In the genomic region with DNA sequence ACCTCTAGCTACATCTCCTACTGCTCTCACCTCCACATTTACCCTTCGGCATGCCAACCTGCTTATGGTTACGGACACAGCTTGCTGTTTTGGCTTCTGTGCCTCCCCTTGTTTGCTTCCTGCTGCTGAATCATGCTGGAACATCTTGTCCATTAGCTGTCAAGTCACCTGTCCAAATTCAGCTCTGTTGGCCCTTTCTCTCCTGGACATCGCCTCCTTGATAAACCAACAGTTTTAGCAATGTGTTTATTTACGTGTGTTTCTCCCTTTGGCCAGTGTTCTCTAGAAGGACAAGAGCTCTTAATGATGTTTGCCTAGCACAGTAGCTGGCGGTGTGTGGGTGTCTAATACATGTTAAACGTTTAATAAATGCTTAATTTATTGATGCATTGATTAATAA, we compare ENCODE assay signal across 10 cellular contexts. TPM values are rescaled to one million over a fixed set of nuclear protein-coding genes. Genes with fewer than 3 reads are reported as not detected.
DNase-seq lines count a peak whose midpoint lies in the region; ATAC-seq and TF ChIP-seq lines count a peak whose summit lies in the region.
"Not testable (repeated sequence)": the region's sequence is repeated elsewhere in the genome, so short reads cannot be mapped to it uniquely, and the experiment has no call there.
"Had no signal": no experiment of that assay in that cellular context is flagged by ENCODE, and none has a peak within 500 bp of the region (broad histone marks: within the 10 kb centered on the region; RNA-seq: fewer than 3 reads in every experiment).

No MANE protein-coding gene starts in this region.

- H3K9ac ChIP-seq in OCI-LY3 (ENCODE audit: low read length); PC-3 (ENCODE audit: low read length): not testable (repeated sequence)

- POLR2A ChIA-PET in PC-3 (lab: Charles Lee; ENCODE audit: unreplicated experiment), result not testable (repeated sequence)

- TF ChIP-seq CTCF in OCI-LY3 (IDR thresholded peaks at IDR 0.05; ENCODE audit: low read depth, low read length); PC-3 (conservative IDR thresholded peaks at IDR 0.05; ENCODE audit: low read depth, low read length); body of pancreas (IDR thresholded peaks at IDR 0.05); left lung (IDR thresholded peaks at IDR 0.05); right lobe of liver (IDR thresholded peaks at IDR 0.05): not testable (repeated sequence)

- intact Hi-C loops in PC-3 (cut with micrococcal nuclease); body of pancreas (cut with DNase I); left lung (cut with DNase I); right lobe of liver (cut with DNase I): not testable (repeated sequence)

- peak; percentile 57 for ATAC-seq in PC-3
- ATAC-seq in body of pancreas, result peak; percentile 33
- peak; percentile 87 for ATAC-seq in left lobe of liver
- peak; percentile 22 for ATAC-seq in left lung
- ATAC-seq in right lobe of liver, result peak; percentile 87 to 91 (median 90)

- H3K27ac ChIP-seq in OCI-LY3 (ENCODE audit: low read length), result 0 out of 2 replicates have a peak overlapping the region, but pooled peaks have one; percentile 33
- not testable (repeated sequence) for H3K27ac ChIP-seq in PC-3 (ENCODE audit: low read length); body of pancreas; left lung; right lobe of liver

- H3K79me2 ChIP-seq in OCI-LY3 (ENCODE audit: low read length); PC-3 (ENCODE audit: low read length): not testable (repeated sequence)

- H3K27me3 ChIP-seq in OCI-LY3 (ENCODE audit: low read depth, low read length); PC-3 (ENCODE audit: low read length); body of pancreas; left lung; right lobe of liver: not testable (repeated sequence)

- not testable (repeated sequence) for H2AFZ ChIP-seq in OCI-LY3 (ENCODE audit: low read depth, low read length); PC-3 (ENCODE audit: low read length)

- H3K9me3 ChIP-seq in OCI-LY3 (ENCODE audit: insufficient read depth, low read length); PC-3 (ENCODE audit: low read length); body of pancreas; left lung; right lobe of liver: not testable (repeated sequence)

- peaks cover 26% of the 10 kb centered on the region for H3K36me3 ChIP-seq in OCI-LY3 (replicated peaks; ENCODE audit: low read depth, low read length)
- H3K36me3 ChIP-seq in PC-3 (ENCODE audit: low read depth, low read length); body of pancreas (replicated peaks in 1 of 2; ENCODE audit: insufficient read depth in 1 of 2, low read depth in 2 of 2); left lung; right lobe of liver: not testable (repeated sequence)

- WGBS in body of pancreas, 2 donors, result 80% methylated on average over 1 of the region's 6 CpGs; no CpG with 5 or more reads in 1 of the 2 donors
- WGBS in right lobe of liver (ENCODE audit: insufficient coverage, low coverage, low lambda C conversion rate, missing lambda C conversion rate), result no CpG with 5 or more reads among the region's 6 CpGs

- DNase-seq in PC-3; body of pancreas; left lobe of liver (ENCODE audit: low spot score); left lung; right lobe of liver: not testable (repeated sequence)

- H4K20me1 ChIP-seq in OCI-LY3 (ENCODE audit: insufficient read depth, low read length); PC-3 (ENCODE audit: low read length): not testable (repeated sequence)

- TF ChIP-seq POLR2A in body of pancreas (IDR thresholded peaks at IDR 0.05); right lobe of liver (IDR thresholded peaks at IDR 0.05): not testable (repeated sequence)

- not testable (repeated sequence) for H3K9me2 ChIP-seq in PC-3 (replicated peaks; ENCODE audit: low read length)

- H3F3A ChIP-seq in PC-3 (ENCODE audit: low read length, unreplicated experiment), result not testable (repeated sequence)

- not testable (repeated sequence) for H3K4me2 ChIP-seq in OCI-LY3 (ENCODE audit: low read length); PC-3 (ENCODE audit: low read length)

- not testable (repeated sequence) for H3K4me1 ChIP-seq in OCI-LY3 (ENCODE audit: low read length); PC-3 (ENCODE audit: insufficient read depth, low read length); body of pancreas; left lung; right lobe of liver

- BruUV-seq in PC-3 (replicated peaks; lab: Mats Ljungman, UMichigan), result not testable (repeated sequence)

- H3K4me3 ChIP-seq in OCI-LY3 (ENCODE audit: low read length); PC-3 (ENCODE audit: low read length); body of pancreas; left lung; right lobe of liver: not testable (repeated sequence)

- CTCF ChIA-PET in PC-3 (lab: Charles Lee), result not testable (repeated sequence)

RNA-seq across cellular contexts. Expression of a gene that starts 31.4 kb away (rescaled TPM):
- total RNA-seq in PC-3 (2014; rRNA removed) (not detected in 2 replicates), body of pancreas (under 1 TPM in 1 of 2 donors, not detected in 1; 0.26 TPM), left lobe of liver (not detected), left lung (under 1 TPM; 0.79 to 0.97 TPM), right lobe of liver (under 1 TPM in 2 of 6 experiments, not detected in 4; 0.12 to 0.22 TPM)
- total RNA-seq: A172, Caco-2, Calu3, Daoy had no signal

Comparison
In these comparisons a context has a peak if more than half of its experiments do, and no peak if none do; other contexts are left out.
1. ATAC-seq: peak in every context shown above with its lines; median percentile 90 in right lobe of liver; 87 in left lobe of liver; 57 in PC-3; 33 in body of pancreas; 22 in left lung.